ENCODE assay signal across 5 cellular contexts in the genomic region with DNA sequence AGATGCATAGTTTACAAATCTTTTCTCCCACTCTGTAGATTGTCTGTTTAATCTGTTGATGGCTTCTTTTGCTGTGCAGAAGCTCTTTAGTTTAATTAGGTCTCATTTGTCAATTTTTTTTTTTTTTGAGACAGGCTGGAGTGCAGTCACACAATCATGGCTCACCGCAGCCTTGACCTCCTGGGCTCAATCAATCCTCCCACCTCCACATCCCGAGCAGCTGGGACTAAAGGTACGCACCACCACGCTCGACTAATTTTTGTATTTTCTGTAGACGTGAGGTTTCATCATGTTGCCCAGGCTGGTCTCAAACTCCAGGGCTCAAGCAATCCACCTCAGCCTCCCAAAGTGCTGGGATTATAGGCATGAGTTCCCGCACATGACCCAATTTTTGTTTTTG.
"Had no signal": no experiment of that assay in that cellular context is flagged by ENCODE, and none has a peak within 500 bp of the region (broad histone marks: within the 10 kb centered on the region; RNA-seq: fewer than 3 reads in every experiment).

No MANE protein-coding gene starts in this region.

- ATAC-seq: HepG2, K562 had no signal

- H3K4me3 ChIP-seq: K562 had no signal

- DNase-seq: IMR-90, KBM-7 had no signal

- FAIRE-seq: HepG2, HTR-8/SVneo, K562 had no signal
